Comparison of ENCODE assay signal across 22 cellular contexts in the genomic region with DNA sequence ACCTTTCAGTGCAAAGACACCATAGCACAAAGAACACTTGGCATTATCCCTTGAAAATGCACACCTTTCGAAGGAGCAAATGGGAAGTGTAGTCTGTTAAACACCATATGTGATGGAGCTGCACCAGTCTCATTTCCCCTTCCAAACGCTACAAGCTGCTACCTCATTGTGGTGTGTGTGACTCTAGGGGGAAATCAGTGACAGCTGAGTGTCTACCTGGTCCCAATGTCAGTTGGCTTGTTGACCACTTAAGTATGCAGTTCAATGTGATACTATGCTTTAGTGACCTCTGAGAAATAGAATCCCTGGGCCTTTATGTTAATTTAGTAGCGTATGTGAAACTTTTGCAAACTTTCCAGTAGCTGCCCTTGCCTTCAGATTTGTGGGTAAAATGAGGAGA.
"Had no signal": no experiment of that assay in that cellular context is flagged by ENCODE, and none has a peak within 500 bp of the region (broad histone marks: within the 10 kb centered on the region; RNA-seq: fewer than 3 reads in every experiment).

No MANE protein-coding gene starts in this region.

- H3K4me1 ChIP-seq: gastrocnemius medialis, left ventricle myocardium inferior, psoas muscle, right lobe of liver, testis, upper lobe of right lung, vagina had no signal

- H3K36me3 Mint-ChIP-seq: stimulated activated effector memory CD8-positive, alpha-beta T cell treated with anti-CD3 and anti-CD28 coated beads, Interleukin-12 subunit alpha, Interleukin-12 subunit beta, amount 100 ng/mL, for 72 hours had no signal

- H3K27me3 ChIP-seq: esophagus muscularis mucosa, gastrocnemius medialis, neutrophil, right lobe of liver, testis, tibial nerve, upper lobe of right lung, vagina had no signal

- H3K4me3 Mint-ChIP-seq: effector memory CD8-positive, alpha-beta T cell; immature natural killer cell; naive B cell; stimulated activated effector memory CD8-positive, alpha-beta T cell treated with anti-CD3 and anti-CD28 coated beads, Interleukin-12 subunit alpha, Interleukin-12 subunit beta, amount 100 ng/mL, for 72 hours; stimulated activated naive CD8-positive, alpha-beta T cell treated with anti-CD3 and anti-CD28 coated beads, Interleukin-15, amount 100 ng/mL, for 72 hours had no signal

- H3K36me3 ChIP-seq: esophagus muscularis mucosa, gastrocnemius medialis, left ventricle myocardium inferior, neutrophil, right lobe of liver, tibial nerve, upper lobe of right lung, vagina had no signal

- DNase-seq: effector memory CD8-positive, alpha-beta T cell; gastrocnemius medialis; immature natural killer cell; left cardiac atrium; left ventricle myocardium inferior; mesenchymal stem cell; naive B cell; psoas muscle; retina; right lobe of liver; stimulated activated CD4-positive, alpha-beta T cell treated with anti-CD3 and anti-CD28 coated beads, Interleukin-4, amount 100 ng/mL, for 1 hour; stimulated activated CD8-positive, alpha-beta memory T cell treated with anti-CD3 and anti-CD28 coated beads, Interleukin-4, amount 100 ng/mL, for 48 hours; stimulated activated naive CD8-positive, alpha-beta T cell treated with anti-CD3 and anti-CD28 coated beads, Interleukin-15, amount 100 ng/mL, for 72 hours; testis; upper lobe of right lung had no signal

- H3K9me3 Mint-ChIP-seq: effector memory CD8-positive, alpha-beta T cell; immature natural killer cell; naive B cell; stimulated activated naive CD8-positive, alpha-beta T cell treated with anti-CD3 and anti-CD28 coated beads, Interleukin-15, amount 100 ng/mL, for 72 hours had no signal

- H3K9me3 ChIP-seq: esophagus muscularis mucosa, gastrocnemius medialis, left ventricle myocardium inferior, neutrophil, psoas muscle, right lobe of liver, testis, tibial nerve, upper lobe of right lung, vagina had no signal

- ATAC-seq: effector memory CD8-positive, alpha-beta T cell; gastrocnemius medialis; left cardiac atrium; psoas muscle; right lobe of liver; stimulated activated effector memory CD8-positive, alpha-beta T cell treated with anti-CD3 and anti-CD28 coated beads, Interleukin-12 subunit alpha, Interleukin-12 subunit beta, amount 100 ng/mL, for 72 hours; stimulated activated naive CD8-positive, alpha-beta T cell treated with anti-CD3 and anti-CD28 coated beads, Interleukin-15, amount 100 ng/mL, for 72 hours; upper lobe of right lung had no signal

- H3K4me3 ChIP-seq: esophagus muscularis mucosa, gastrocnemius medialis, left ventricle myocardium inferior, lung, psoas muscle, right lobe of liver, testis, tibial nerve, upper lobe of right lung, vagina had no signal

- H3K27ac ChIP-seq: epithelial cell of prostate, esophagus muscularis mucosa, gastrocnemius medialis, left ventricle myocardium inferior, psoas muscle, right lobe of liver, testis, tibial nerve, upper lobe of right lung, vagina had no signal

- H3K27ac Mint-ChIP-seq: immature natural killer cell; stimulated activated effector memory CD8-positive, alpha-beta T cell treated with anti-CD3 and anti-CD28 coated beads, Interleukin-12 subunit alpha, Interleukin-12 subunit beta, amount 100 ng/mL, for 72 hours; stimulated activated naive CD8-positive, alpha-beta T cell treated with anti-CD3 and anti-CD28 coated beads, Interleukin-15, amount 100 ng/mL, for 72 hours had no signal

- H3K27me3 Mint-ChIP-seq: effector memory CD8-positive, alpha-beta T cell; naive B cell; stimulated activated naive CD8-positive, alpha-beta T cell treated with anti-CD3 and anti-CD28 coated beads, Interleukin-15, amount 100 ng/mL, for 72 hours had no signal
